8 cellular contexts compared by ENCODE assay signal in genomic region chr2:136764397-136765255, GRCh38. TPM values are rescaled to one million over a fixed set of nuclear protein-coding genes. Genes with fewer than 3 reads are reported as not detected.
DNase-seq lines count a peak whose midpoint lies in the region; ATAC-seq lines count a peak whose summit lies in the region.
"Had no signal": no experiment of that assay in that cellular context is flagged by ENCODE, and none has a peak within 500 bp of the region (broad histone marks: within the 10 kb centered on the region; RNA-seq: fewer than 3 reads in every experiment).

No MANE protein-coding gene starts in this region.

- peak; percentile 27 for ATAC-seq in HG03432 (IDR thresholded peaks at IDR 0.05; ENCODE audit: unreplicated experiment)
- no peak for ATAC-seq in stimulated activated memory B cell treated with anti-CD40 and anti-IgM and Interleukin-4, amounts not matched to agents 10 μg/mL and 1 μg/mL and 100 μg/mL, for 72 hours
- ATAC-seq in HG02885 (IDR thresholded peaks at IDR 0.05; ENCODE audit: poor library complexity, unreplicated experiment) = no peak
- ATAC-seq in GM18498 (IDR thresholded peaks at IDR 0.05; ENCODE audit: unreplicated experiment) = no peak

- peak overlapping the region; percentile 55 for H3K4me3 Mint-ChIP-seq in stimulated activated memory B cell treated with anti-CD40 and anti-IgM and Interleukin-4, amounts not matched to agents 10 μg/mL and 1 μg/mL and 100 μg/mL, for 72 hours

- peaks cover 11% of the 10 kb centered on the region for H3K4me1 Mint-ChIP-seq in stimulated activated memory B cell treated with anti-CD40 and anti-IgM and Interleukin-4, amounts not matched to agents 10 μg/mL and 1 μg/mL and 100 μg/mL, for 72 hours

- no peaks in the 10 kb centered on the region for H3K36me3 Mint-ChIP-seq in stimulated activated memory B cell treated with anti-CD40 and anti-IgM and Interleukin-4, amounts not matched to agents 10 μg/mL and 1 μg/mL and 100 μg/mL, for 72 hours

- H3K27ac Mint-ChIP-seq in stimulated activated memory B cell treated with anti-CD40 and anti-IgM and Interleukin-4, amounts not matched to agents 10 μg/mL and 1 μg/mL and 100 μg/mL, for 72 hours = no peak overlapping the region

- H3K9me3 Mint-ChIP-seq in stimulated activated memory B cell treated with anti-CD40 and anti-IgM and Interleukin-4, amounts not matched to agents 10 μg/mL and 1 μg/mL and 100 μg/mL, for 72 hours = no peaks in the 10 kb centered on the region

- peaks cover 69% of the 10 kb centered on the region for H3K27me3 Mint-ChIP-seq in stimulated activated memory B cell treated with anti-CD40 and anti-IgM and Interleukin-4, amounts not matched to agents 10 μg/mL and 1 μg/mL and 100 μg/mL, for 72 hours

- DNase-seq in SK-N-DZ (ENCODE audit: low spot score) = peak; percentile 12
- DNase-seq in iPS-NIHi11 (ENCODE audit: low spot score) = peak; percentile 62
- no peak for DNase-seq in T-helper 2 cell
- DNase-seq: stimulated activated CD4-positive, alpha-beta T cell treated with anti-CD3 and anti-CD28 coated beads, Interleukin-4, amount 100 ng/mL, for 4 hours had no signal

RNA-seq across cellular contexts. Expression of gene THSD7B, which starts 0.7 kb away (rescaled TPM):
- polyA plus RNA-seq in SK-N-DZ (2014; cell fraction: cytosol; rRNA removed) = 4.8 and 5.5 TPM in 2 replicates
- polyA plus RNA-seq in SK-N-DZ (2014; cell fraction: nucleus; rRNA removed) = 4.1 and 4.5 TPM in 2 replicates

Comparison
In these comparisons a context has a peak if more than half of its experiments do, and no peak if none do; other contexts are left out.
1. DNase-seq: peak in SK-N-DZ (single experiment) and iPS-NIHi11 (single experiment); none in T-helper 2 cell (0 of 5).